In the genomic region with DNA sequence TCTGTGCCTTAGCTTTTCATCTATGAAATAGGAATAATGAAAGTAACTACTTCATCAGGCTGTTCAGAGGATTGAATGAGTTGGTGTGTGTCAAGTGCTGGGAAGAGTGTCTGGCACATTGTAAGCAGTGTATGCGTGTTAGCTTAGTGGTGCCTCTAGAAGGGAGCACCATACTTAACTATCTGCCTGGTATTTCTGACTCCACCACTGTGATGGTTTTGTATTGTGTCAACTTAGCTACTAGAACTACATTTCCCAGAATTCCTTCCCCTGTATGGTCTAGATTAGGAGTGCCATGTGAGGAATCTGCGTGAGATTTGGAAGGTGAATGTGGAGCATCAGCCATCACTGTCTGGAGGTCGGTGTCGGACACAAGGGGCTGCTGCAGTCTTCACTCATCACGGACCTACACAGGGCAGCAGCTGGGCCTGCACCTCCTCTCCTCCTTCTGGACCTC, we compare ENCODE assay signal across 10 cellular contexts.
DNase-seq lines count a peak whose midpoint lies in the region; ATAC-seq and TF ChIP-seq lines count a peak whose summit lies in the region.
"Had no signal": no experiment of that assay in that cellular context is flagged by ENCODE, and none has a peak within 500 bp of the region (broad histone marks: within the 10 kb centered on the region; RNA-seq: fewer than 3 reads in every experiment).

No MANE protein-coding gene starts in this region.

- WGBS in esophagus squamous epithelium, 2 donors, result 78 to 92% methylated on average over 2 to 5 of the region's 5 CpGs

- H3K36me3 ChIP-seq in ACC112 (ENCODE audit: insufficient read depth, low read length) (no peaks in the 10 kb centered on the region), SJSA1 (no peaks in the 10 kb centered on the region), esophagus squamous epithelium (no peaks in the 10 kb centered on the region)

- H3K4me3 ChIP-seq in ACC112 (ENCODE audit: low read depth, low read length) (peak overlapping the region; percentile 17; the same call in 1 of the 2 replicates), SJSA1 (no peak overlapping the region), esophagus squamous epithelium (no peak overlapping the region)

- TF ChIP-seq CTCF in esophagus squamous epithelium (IDR thresholded peaks at IDR 0.05), result no peak

- H3K4me1 ChIP-seq in ACC112 (ENCODE audit: control insufficient read depth, insufficient read depth, low read length, unreplicated experiment) (peaks cover 64% of the 10 kb centered on the region), SJSA1 (replicated peaks) (peaks cover 58% of the 10 kb centered on the region), esophagus squamous epithelium (peaks cover 0 to 59% (median 34%) of the 10 kb centered on the region in 3 donors)

- H3K27me3 ChIP-seq in ACC112 (ENCODE audit: insufficient read depth, low read length), result no peaks in the 10 kb centered on the region
- no peaks in the 10 kb centered on the region for H3K27me3 ChIP-seq in SJSA1 (replicated peaks)
- H3K27me3 ChIP-seq in esophagus squamous epithelium, result no peaks in the 10 kb centered on the region

- H2AFZ ChIP-seq in ACC112 (ENCODE audit: low read length, unreplicated experiment), result no peak overlapping the region

- H3K79me2 ChIP-seq in ACC112 (ENCODE audit: control insufficient read depth, insufficient read depth, low read length, unreplicated experiment), result no peaks in the 10 kb centered on the region

- intact Hi-C loops in esophagus squamous epithelium (cut with DNase I), result no loop called here

- no peak for TF ChIP-seq POLR2A in esophagus squamous epithelium (IDR thresholded peaks at IDR 0.05)

- H3K27ac ChIP-seq in ACC112 (ENCODE audit: low read depth, low read length) (peak overlapping the region; percentile 99), SJSA1 (peak overlapping the region; percentile 89), esophagus squamous epithelium (peak overlapping the region; percentile 55 to 95 (median 80))

- no peak for ATAC-seq in HG03565 (IDR thresholded peaks at IDR 0.05; ENCODE audit: unreplicated experiment)
- no peak for ATAC-seq in GM19467 (IDR thresholded peaks at IDR 0.05; ENCODE audit: unreplicated experiment)
- no peak for ATAC-seq in GM21717 (IDR thresholded peaks at IDR 0.05; ENCODE audit: unreplicated experiment)
- ATAC-seq: stimulated activated naive B cell treated with anti-CD40 and anti-IgM and Interleukin-4, amounts not matched to agents 10 μg/mL and 1 μg/mL and 100 μg/mL, for 72 hours had no signal

- peak in 1 of 2 experiments; percentile 26 for DNase-seq in SJSA1 (ENCODE audit: low read depth in 1 of 2, low spot score in 2 of 2)
- no peak for DNase-seq in esophagus squamous epithelium (lab: John Stamatoyannopoulos, UW)
- peak; percentile 30 for DNase-seq in pons (ENCODE audit: low spot score)
- DNase-seq in NCI-H1105 (lab: John Stamatoyannopoulos, UW), result no peak
- DNase-seq: naive B cell; stimulated activated naive B cell treated with anti-CD40 and anti-IgM and Interleukin-4, amounts not matched to agents 10 μg/mL and 1 μg/mL and 100 μg/mL, for 72 hours had no signal

- no peaks in the 10 kb centered on the region for H3K9me3 ChIP-seq in SJSA1 (replicated peaks)
- no peaks in the 10 kb centered on the region for H3K9me3 ChIP-seq in esophagus squamous epithelium
